ENCODE assay signal across 14 cellular contexts in the genomic region with DNA sequence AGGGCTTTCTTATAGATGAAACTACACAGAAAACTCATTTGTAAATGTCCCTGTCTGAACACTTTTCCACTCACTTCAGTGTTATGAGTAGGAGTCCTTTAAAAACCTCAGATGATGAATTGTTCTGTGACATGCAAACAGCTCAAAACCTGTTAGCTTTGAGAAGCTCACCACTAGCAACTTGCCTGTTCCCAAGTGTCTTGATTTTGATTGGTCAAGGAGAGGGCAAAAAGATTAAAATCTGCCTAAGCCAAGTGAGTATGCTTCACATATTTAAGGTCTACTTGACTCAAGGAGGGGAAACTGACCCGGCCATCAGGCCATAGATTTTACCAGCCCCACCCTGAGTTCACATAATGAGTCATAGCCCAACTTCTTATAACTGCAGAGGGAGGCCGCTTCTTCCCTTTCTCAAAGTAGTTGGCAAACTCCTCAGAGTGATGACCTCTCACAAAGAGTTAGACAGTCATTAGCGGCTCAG. TPM values are rescaled to one million over a fixed set of nuclear protein-coding genes. Genes with fewer than 3 reads are reported as not detected.
DNase-seq lines count a peak whose midpoint lies in the region; ATAC-seq, FAIRE-seq and TF ChIP-seq lines count a peak whose summit lies in the region.
"Had no signal": no experiment of that assay in that cellular context is flagged by ENCODE, and none has a peak within 500 bp of the region (broad histone marks: within the 10 kb centered on the region; RNA-seq: fewer than 3 reads in every experiment).

No MANE protein-coding gene starts in this region.

- H3K4me1 ChIP-seq in RWPE2 (ENCODE audit: insufficient read depth, poor library complexity, severe bottlenecking) = peaks cover 9% of the 10 kb centered on the region
- H3K4me1 ChIP-seq: parathyroid adenoma had no signal

- no peak for TF ChIP-seq POLR2A in GM12891 (IDR thresholded peaks at IDR 0.05; ENCODE audit: low read depth, low read length)

- no peaks in the 10 kb centered on the region for H3K9me3 ChIP-seq in RWPE2 (ENCODE audit: severe bottlenecking)

- H3K27me3 ChIP-seq in RWPE2 (ENCODE audit: insufficient read depth, poor library complexity, severe bottlenecking) = peaks cover 12% of the 10 kb centered on the region

- TF ChIP-seq CTCF in RWPE2 (IDR thresholded peaks at IDR 0.05; ENCODE audit: poor library complexity, severe bottlenecking) = no peak

- FAIRE-seq in GM12891 (lab: Jason Lieb, UNC) = no peak

- peak; percentile 42 for ATAC-seq in HG02798 (IDR thresholded peaks at IDR 0.05; ENCODE audit: poor library complexity, unreplicated experiment)
- ATAC-seq in RWPE2 (ENCODE audit: low read depth) = peak; percentile 49
- ATAC-seq in GM18520 (IDR thresholded peaks at IDR 0.05; ENCODE audit: unreplicated experiment) = no peak
- ATAC-seq: T-helper 17 cell had no signal

- peak overlapping the region; percentile 15 for H3K27ac ChIP-seq in RWPE2 (ENCODE audit: poor library complexity, severe bottlenecking)
- H3K27ac ChIP-seq: parathyroid adenoma had no signal

- intact Hi-C loops in posterior vena cava (cut with DNase I) = no loop called here

- H3K4me3 ChIP-seq in RWPE2 (ENCODE audit: severe bottlenecking) = no peak overlapping the region

- no peaks in the 10 kb centered on the region for H3K36me3 ChIP-seq in RWPE2 (ENCODE audit: low read depth)

- DNase-seq in A172 (ENCODE audit: low spot score) (peak; percentile 73), RWPE2 (ENCODE audit: low spot score) (no peak), iris pigment epithelial cell (ENCODE audit: low read depth) (peak; percentile 2), SKM-1 (lab: John Stamatoyannopoulos, UW; ENCODE audit: unreplicated experiment) (no peak), GM12891 (ENCODE audit: insufficient read length, low spot score) (no peak), posterior vena cava (ENCODE audit: low spot score) (no peak)
- DNase-seq: activated CD4-positive, alpha-beta T cell treated with anti-CD3 and anti-CD28 coated beads, Interleukin-2, amount 50 U/mL, for 4 hours; activated gamma-delta T cell; endodermal cell; Kasumi-1; T-helper 17 cell had no signal

TF ChIP-seq in GM12891, 5 proteins besides CTCF, POLR2A, EP300 and RAD21:
- TF ChIP-seq PAX5 (IDR thresholded peaks at IDR 0.05; ENCODE audit: insufficient read depth, low read length, severe bottlenecking) = no peak
- no peak for TF ChIP-seq TAF1 (IDR thresholded peaks at IDR 0.05; ENCODE audit: low read depth, low read length)
- TF ChIP-seq POLR2AphosphoS5 (IDR thresholded peaks at IDR 0.05; ENCODE audit: low read depth, low read length) = no peak
- no peak for TF ChIP-seq SPI1 (IDR thresholded peaks at IDR 0.05; ENCODE audit: low read depth, low read length)
- no peak for TF ChIP-seq POU2F2 (IDR thresholded peaks at IDR 0.05; ENCODE audit: low read depth, low read length)

RNA-seq across cellular contexts. Expression of a gene that starts 45.2 kb away (rescaled TPM):
- 29.0 and 30.1 TPM in 2 replicates for total RNA-seq in A172 (2014; rRNA removed; shearing (Covaris generic))
- not detected for polyA plus RNA-seq in GM12891 (2012; ENCODE audit: low read depth, missing spikeins)
- total RNA-seq in posterior vena cava = 10 to 100 TPM; 63.4 to 96.9 TPM

Comparison
In these comparisons a context has a peak if more than half of its experiments do, and no peak if none do; other contexts are left out.
1. DNase-seq: peak in A172 (single experiment) and iris pigment epithelial cell (single experiment); none in RWPE2 (single experiment), SKM-1 (single experiment), GM12891 (single experiment) and posterior vena cava (single experiment).